ENCODE assay signal across 1 cellular context in genomic region chr11:122201126-122201525, GRCh38.
TF ChIP-seq lines count a peak whose summit lies in the region.

No MANE protein-coding gene starts in this region.

TF ChIP-seq in IMR-90, 13 proteins besides CTCF, POLR2A, EP300 and RAD21:
- TF ChIP-seq MXI1 (IDR thresholded peaks at IDR 0.05; ENCODE audit: borderline replicate concordance, low read depth, low read length) (no peak), MAZ (IDR thresholded peaks at IDR 0.05; ENCODE audit: borderline replicate concordance, low read depth, low read length) (no peak), FOS (IDR thresholded peaks at IDR 0.05; ENCODE audit: low read depth, low read length) (no peak)
